In genomic region chr2:164879901-164880535, GRCh38 we compare ENCODE assay signal across 2 cellular contexts.
TF ChIP-seq lines count a peak whose summit lies in the region.

No MANE protein-coding gene starts in this region.

TF ChIP-seq in HepG2, 621 proteins besides CTCF, POLR2A, EP300 and RAD21:
- TF ChIP-seq TCF7 (IDR thresholded peaks at IDR 0.05; ENCODE audit: low read depth), result no peak
- TF ChIP-seq SATB2 (CRISPR knock-in tag; IDR thresholded peaks at IDR 0.05), result no peak
- no peak for TF ChIP-seq ZNF234 (CRISPR knock-in tag; conservative IDR thresholded peaks at IDR 0.05)
- TF ChIP-seq ZNF263 (CRISPR knock-in tag; IDR thresholded peaks at IDR 0.05), result no peak
- TF ChIP-seq DPF2 (CRISPR knock-in tag; IDR thresholded peaks at IDR 0.05; ENCODE audit: borderline replicate concordance, low read depth), result no peak
- TF ChIP-seq ZNF280D (CRISPR knock-in tag; IDR thresholded peaks at IDR 0.05), result no peak
- no peak for TF ChIP-seq ZNF513 (CRISPR knock-in tag; conservative IDR thresholded peaks at IDR 0.05)
- TF ChIP-seq RNF219 (CRISPR knock-in tag; IDR thresholded peaks at IDR 0.05), result no peak

TF ChIP-seq in neural cell, 6 proteins besides CTCF, POLR2A, EP300 and RAD21:
- TF ChIP-seq TAF1 (IDR thresholded peaks at IDR 0.05; ENCODE audit: low read depth) (no peak), POLR2AphosphoS5 (IDR thresholded peaks at IDR 0.05) (peak; percentile 18), REST (IDR thresholded peaks at IDR 0.05; ENCODE audit: borderline replicate concordance) (no peak)
TF ChIP-seq in neural cell: peak in this region for 1.
